ENCODE assay signal across 12 cellular contexts in the genomic region with DNA sequence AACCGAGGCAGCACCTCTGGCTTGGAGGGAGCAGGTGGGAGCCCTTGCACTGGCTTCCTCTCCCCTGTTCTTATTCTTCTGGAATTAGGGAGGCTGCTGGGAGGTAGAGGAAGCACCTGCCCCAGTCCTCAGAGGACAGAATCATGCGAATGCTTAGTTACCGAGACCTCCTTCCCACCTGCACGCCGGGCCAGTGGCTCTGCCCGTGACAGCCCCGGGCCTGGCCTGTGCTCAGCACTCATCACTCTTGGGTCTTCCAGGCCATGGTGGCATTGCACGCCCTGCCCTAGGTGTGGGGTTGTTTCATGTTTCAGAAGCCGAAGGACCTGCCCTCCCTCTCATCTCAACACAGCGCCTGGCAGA. TPM values are rescaled to one million over a fixed set of nuclear protein-coding genes. Genes with fewer than 3 reads are reported as not detected.
DNase-seq lines count a peak whose midpoint lies in the region; ATAC-seq and TF ChIP-seq lines count a peak whose summit lies in the region.
"Had no signal": no experiment of that assay in that cellular context is flagged by ENCODE, and none has a peak within 500 bp of the region (broad histone marks: within the 10 kb centered on the region; RNA-seq: fewer than 3 reads in every experiment).

No MANE protein-coding gene starts in this region.

- peaks cover 14% of the 10 kb centered on the region for H3K4me1 Mint-ChIP-seq in activated T-cell treated with anti-CD3 and anti-CD28 coated beads, Interleukin-2, amount 50 U/mL, for 4 hours (ENCODE audit: low read depth)
- peaks cover 36% of the 10 kb centered on the region for H3K4me1 Mint-ChIP-seq in brain

- H3K9me3 Mint-ChIP-seq in activated T-cell treated with anti-CD3 and anti-CD28 coated beads, Interleukin-2, amount 50 U/mL, for 4 hours: no peaks in the 10 kb centered on the region
- peaks cover 0 to 8% (median 0%) of the 10 kb centered on the region in 5 experiments for H3K9me3 Mint-ChIP-seq in brain

- H3K4me3 Mint-ChIP-seq in activated T-cell treated with anti-CD3 and anti-CD28 coated beads, Interleukin-2, amount 50 U/mL, for 4 hours: peak overlapping the region; percentile 55
- H3K4me3 Mint-ChIP-seq in brain: peak overlapping the region in 1 of 5 experiments; percentile 35

- H3K27me3 Mint-ChIP-seq in activated T-cell treated with anti-CD3 and anti-CD28 coated beads, Interleukin-2, amount 50 U/mL, for 4 hours (ENCODE audit: low read depth): peaks cover 46% of the 10 kb centered on the region
- H3K27me3 Mint-ChIP-seq in brain: peaks cover 4% of the 10 kb centered on the region

- H3K4me3 ChIP-seq in stomach (no peak overlapping the region), ovary (no peak overlapping the region)
- H3K4me3 ChIP-seq: colonic mucosa, sigmoid colon had no signal

- no peak for DNase-seq in activated T-cell treated with anti-CD3 and anti-CD28 coated beads, Interleukin-2, amount 50 U/mL, for 4 hours
- DNase-seq in activated T-cell treated with anti-CD3 and anti-CD28 coated beads for 4 hours: no peak
- DNase-seq in stomach: no peak
- no peak for DNase-seq in A172 (ENCODE audit: low spot score)
- DNase-seq in ovary: no peak
- DNase-seq: colonic mucosa, midbrain, NCI-H82, sigmoid colon had no signal

- H3K36me3 ChIP-seq in stomach (no peaks in the 10 kb centered on the region), ovary (no peaks in the 10 kb centered on the region)
- H3K36me3 ChIP-seq: colonic mucosa, sigmoid colon had no signal

- H3K4me1 ChIP-seq in stomach (peaks cover 1 to 30% (median 28%) of the 10 kb centered on the region in 4 donors), ovary (ENCODE audit: insufficient read depth) (peaks cover 12% of the 10 kb centered on the region)
- H3K4me1 ChIP-seq: colonic mucosa had no signal

- ATAC-seq in activated T-cell treated with anti-CD3 and anti-CD28 coated beads, Interleukin-2, amount 50 U/mL, for 4 hours: peak in 1 of 2 donors; percentile 24
- peak; percentile 27 for ATAC-seq in HG03439 (IDR thresholded peaks at IDR 0.05; ENCODE audit: unreplicated experiment)
- no peak for ATAC-seq in HG03097 (IDR thresholded peaks at IDR 0.05; ENCODE audit: low FRiP score, unreplicated experiment)

- WGBS in stomach, 5 donors: 74 to 87% (median 79%) methylated on average over 9 to 10 of the region's 10 CpGs
- 61 to 74% (median 64%) methylated on average over 10 of the region's 10 CpGs for WGBS in ovary, 3 donors

- peaks cover 0 to 62% (median 0%) of the 10 kb centered on the region in 3 donors for H3K27me3 ChIP-seq in stomach
- H3K27me3 ChIP-seq in ovary: no peaks in the 10 kb centered on the region
- H3K27me3 ChIP-seq: colonic mucosa, sigmoid colon had no signal

- intact Hi-C loops in stomach (cut with DNase I; ENCODE audit: low total_unique reads) (no loop called here), ovary (cut with DNase I) (no loop called here)

- TF ChIP-seq CTCF in brain (conservative IDR thresholded peaks at IDR 0.05) (no peak), stomach (IDR thresholded peaks at IDR 0.05) (no peak), ovary (IDR thresholded peaks at IDR 0.05) (no peak)

- H3K27ac Mint-ChIP-seq in brain: peak overlapping the region in 3 of 5 experiments; percentile 69 to 93 (median 87)

- TF ChIP-seq EP300 in stomach (IDR thresholded peaks at IDR 0.05) (no peak), ovary (IDR thresholded peaks at IDR 0.05) (no peak)

- TF ChIP-seq POLR2A in stomach (IDR thresholded peaks at IDR 0.05) (no peak), ovary (IDR thresholded peaks at IDR 0.05) (no peak)

- H3K27ac ChIP-seq in stomach (peak overlapping the region in 3 of 5 donors; percentile 25 to 50 (median 49)), ovary (no peak overlapping the region)
- H3K27ac ChIP-seq: colonic mucosa had no signal

- H3K9me3 ChIP-seq in stomach (no peaks in the 10 kb centered on the region), ovary (no peaks in the 10 kb centered on the region)
- H3K9me3 ChIP-seq: colonic mucosa, sigmoid colon had no signal

- no peaks in the 10 kb centered on the region for H3K36me3 Mint-ChIP-seq in activated T-cell treated with anti-CD3 and anti-CD28 coated beads, Interleukin-2, amount 50 U/mL, for 4 hours (ENCODE audit: insufficient read depth)
- H3K36me3 Mint-ChIP-seq in brain: no peaks in the 10 kb centered on the region

RNA-seq across cellular contexts. Expression of a gene that starts 45.3 kb away (rescaled TPM):
- under 1 TPM; 0.54 to 0.94 (median 0.58) TPM for total RNA-seq in activated T-cell treated with anti-CD3 and anti-CD28 coated beads, Interleukin-2, amount 50 U/mL, for 4 hours
- polyA plus RNA-seq in brain (ENCODE audit: insufficient read depth, low read depth, low replicate concordance): 8.4 TPM
- total RNA-seq in stomach: 10 to 100 TPM in 1 of 5 donors, 1 to 10 TPM in 2, not detected in 2; 1.8 to 13.6 (median 4.4) TPM
- 10 to 100 TPM in 2 of 3 donors, 1 to 10 TPM in 1; 5.3 to 12.8 (median 10.5) TPM for polyA plus RNA-seq in stomach
- total RNA-seq in A172 (2014; rRNA removed; shearing (Covaris generic)): 4.3 TPM in 1 of 2 replicates, not detected in the other
- total RNA-seq in ovary: 10 to 100 TPM in 1 of 7 donors, 1 to 10 TPM in 4, under 1 TPM in 2; 0.33 to 17.2 (median 1.5) TPM
- polyA plus RNA-seq in ovary: under 1 TPM in 1 of 2 donors, not detected in 1; 0.80 TPM

Comparison
In these comparisons a context has a peak if more than half of its experiments do, and no peak if none do; other contexts are left out.
1. H3K27ac ChIP-seq: peak in stomach (3 of 5); none in ovary (0 of 2).